ENCODE assay signal across 16 cellular contexts in genomic region chr17:4187076-4187475, GRCh38. TPM values are rescaled to one million over a fixed set of nuclear protein-coding genes. Genes with fewer than 3 reads are reported as not detected.
DNase-seq lines count a peak whose midpoint lies in the region; ATAC-seq and TF ChIP-seq lines count a peak whose summit lies in the region.
"Had no signal": no experiment of that assay in that cellular context is flagged by ENCODE, and none has a peak within 500 bp of the region (broad histone marks: within the 10 kb centered on the region; RNA-seq: fewer than 3 reads in every experiment).

No MANE protein-coding gene starts in this region.

- peaks cover 0 to 5% of the 10 kb centered on the region in 2 donors for H3K4me1 Mint-ChIP-seq in stimulated activated naive B cell treated with anti-CD40 and anti-IgM and Interleukin-4, amounts not matched to agents 10 μg/mL and 1 μg/mL and 100 μg/mL, for 72 hours
- H3K4me1 Mint-ChIP-seq: memory B cell had no signal

- H3K27me3 ChIP-seq in dorsolateral prefrontal cortex, result no peaks in the 10 kb centered on the region
- H3K27me3 ChIP-seq in iPS DF 6.9 (ENCODE audit: control insufficient read depth, insufficient read depth, low read length), result no peaks in the 10 kb centered on the region
- H3K27me3 ChIP-seq: adrenal gland had no signal

- no peak for ATAC-seq in stimulated activated naive B cell treated with anti-CD40 and anti-IgM and Interleukin-4, amounts not matched to agents 10 μg/mL and 1 μg/mL and 100 μg/mL, for 72 hours (replicated peaks)
- no peak for ATAC-seq in GM21737 (IDR thresholded peaks at IDR 0.05; ENCODE audit: unreplicated experiment)

- intact Hi-C loops in dorsolateral prefrontal cortex (cut with DNase I), result no loop called here

- H3K4me1 ChIP-seq in iPS DF 6.9 (ENCODE audit: control insufficient read depth, insufficient read depth, low read length), result peaks cover 4% of the 10 kb centered on the region
- H3K4me1 ChIP-seq: adrenal gland had no signal

- H3K36me3 Mint-ChIP-seq in stimulated activated naive B cell treated with anti-CD40 and anti-IgM and Interleukin-4, amounts not matched to agents 10 μg/mL and 1 μg/mL and 100 μg/mL, for 72 hours, result peaks cover 38 to 52% of the 10 kb centered on the region in 2 donors

- DNase-seq in LNCaP clone FGC (ENCODE audit: low read depth) (peak; percentile 65), dorsolateral prefrontal cortex (no peak), iPS DF 6.9 (ENCODE audit: low read depth, low spot score) (peak; percentile 13), NCI-H1092 treated with DMSO at 0.1 percent for 48 hours (lab: John Stamatoyannopoulos, UW) (no peak), AML-193 (lab: John Stamatoyannopoulos, UW) (no peak)
- DNase-seq in stimulated activated naive B cell treated with anti-CD40 and anti-IgM and Interleukin-4, amounts not matched to agents 10 μg/mL and 1 μg/mL and 100 μg/mL, for 72 hours, result no peak
- DNase-seq: adrenal gland; COR-L47; effector CD8-positive, alpha-beta T cell; KBM-7; NCI-H2029; NCI-H774; SHP77 treated with DMSO at 0.1 percent for 48 hours; stimulated activated CD4-positive, alpha-beta T cell treated with anti-CD3 and anti-CD28 coated beads, Interleukin-4, amount 100 ng/mL, for 4 hours had no signal

- H3K27me3 Mint-ChIP-seq in stimulated activated naive B cell treated with anti-CD40 and anti-IgM and Interleukin-4, amounts not matched to agents 10 μg/mL and 1 μg/mL and 100 μg/mL, for 72 hours, result no peaks in the 10 kb centered on the region
- H3K27me3 Mint-ChIP-seq: memory B cell had no signal

- peak overlapping the region in 39 of 59 donors; percentile 1 to 74 (median 38) for H3K27ac ChIP-seq in dorsolateral prefrontal cortex
- no peak overlapping the region for H3K27ac ChIP-seq in iPS DF 6.9 (ENCODE audit: low read length)

- H3K27ac Mint-ChIP-seq in stimulated activated naive B cell treated with anti-CD40 and anti-IgM and Interleukin-4, amounts not matched to agents 10 μg/mL and 1 μg/mL and 100 μg/mL, for 72 hours, result peak overlapping the region; percentile 59
- H3K27ac Mint-ChIP-seq: memory B cell had no signal

- H3K4me3 Mint-ChIP-seq in stimulated activated naive B cell treated with anti-CD40 and anti-IgM and Interleukin-4, amounts not matched to agents 10 μg/mL and 1 μg/mL and 100 μg/mL, for 72 hours, result no peak overlapping the region
- H3K4me3 Mint-ChIP-seq: memory B cell had no signal

- WGBS in iPS DF 6.9 (ENCODE audit: insufficient coverage, insufficient read length), result no CpG with 5 or more reads among the region's 6 CpGs

- no peaks in the 10 kb centered on the region for H3K9me3 Mint-ChIP-seq in stimulated activated naive B cell treated with anti-CD40 and anti-IgM and Interleukin-4, amounts not matched to agents 10 μg/mL and 1 μg/mL and 100 μg/mL, for 72 hours
- H3K9me3 Mint-ChIP-seq: memory B cell had no signal

- H3K9me3 ChIP-seq in iPS DF 6.9 (ENCODE audit: control insufficient read depth, insufficient read depth, low read length), result no peaks in the 10 kb centered on the region
- H3K9me3 ChIP-seq: adrenal gland had no signal

- peaks cover 14% of the 10 kb centered on the region for H3K36me3 ChIP-seq in iPS DF 6.9 (ENCODE audit: control insufficient read depth, insufficient read depth, low read length)

- no peak for TF ChIP-seq CTCF in LNCaP clone FGC (IDR thresholded peaks at IDR 0.05; ENCODE audit: control insufficient read depth, extremely low read depth, insufficient read depth)
- no peak for TF ChIP-seq CTCF in dorsolateral prefrontal cortex (IDR thresholded peaks at IDR 0.05 in 54 of 56, conservative IDR thresholded peaks at IDR 0.05 in 2 of 56; ENCODE audit: low read depth in 1 of 56, partially characterized antibody in 56 of 56)

- no peak overlapping the region for H3K4me3 ChIP-seq in LNCaP clone FGC (ENCODE audit: low read depth, low read length)
- no peak overlapping the region for H3K4me3 ChIP-seq in dorsolateral prefrontal cortex
- no peak overlapping the region for H3K4me3 ChIP-seq in iPS DF 6.9 (ENCODE audit: low read length)
- H3K4me3 ChIP-seq: adrenal gland had no signal

RNA-seq across cellular contexts. Expression of gene CYB5D2, which starts 44.1 kb away (rescaled TPM):
- 10 to 100 TPM; 22.6 to 49.4 (median 36.3) TPM for total RNA-seq in dorsolateral prefrontal cortex

RNA-seq across cellular contexts. Expression of gene ZZEF1, which starts 44.2 kb away (rescaled TPM):
- total RNA-seq in dorsolateral prefrontal cortex, result 10 to 100 TPM; 44.1 to 90.3 (median 67.7) TPM

Comparison
In these comparisons a context has a peak if more than half of its experiments do, and no peak if none do; other contexts are left out.
1. DNase-seq: peak in LNCaP clone FGC (single experiment) and iPS DF 6.9 (single experiment); none in dorsolateral prefrontal cortex (0 of 10), stimulated activated naive B cell treated with anti-CD40 and anti-IgM and Interleukin-4, amounts not matched to agents 10 μg/mL and 1 μg/mL and 100 μg/mL, for 72 hours (single experiment), NCI-H1092 treated with DMSO at 0.1 percent for 48 hours (single experiment) and AML-193 (0 of 2).